Comparison of ENCODE assay signal across 22 cellular contexts in the genomic region with DNA sequence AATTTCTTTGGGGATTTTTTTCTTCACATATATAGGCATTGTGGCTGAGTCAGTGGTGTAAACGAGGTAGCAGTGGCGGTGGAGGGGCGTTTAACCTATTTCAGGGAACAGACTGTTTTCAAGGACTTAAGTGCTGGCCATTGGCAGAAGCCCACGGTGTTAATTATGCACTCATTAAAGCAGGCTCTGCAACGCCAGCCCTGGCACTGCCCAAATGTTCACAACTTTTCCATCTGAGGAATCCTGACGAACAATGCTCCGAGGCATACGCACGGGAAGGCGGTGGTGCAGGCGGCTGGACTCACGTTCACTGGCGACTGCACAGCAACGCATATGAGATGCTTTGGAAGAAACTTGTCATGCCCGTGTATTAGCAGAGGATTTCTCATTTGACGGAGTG.
DNase-seq lines count a peak whose midpoint lies in the region; ATAC-seq and TF ChIP-seq lines count a peak whose summit lies in the region.
"Had no signal": no experiment of that assay in that cellular context is flagged by ENCODE, and none has a peak within 500 bp of the region (broad histone marks: within the 10 kb centered on the region; RNA-seq: fewer than 3 reads in every experiment).

No MANE protein-coding gene starts in this region.

- no peak for TF ChIP-seq CTCF in neural crest cell (conservative IDR thresholded peaks at IDR 0.05)

- H3K9me3 Mint-ChIP-seq in neural crest cell = no peaks in the 10 kb centered on the region
- H3K9me3 Mint-ChIP-seq: activated CD4-positive, alpha-beta T cell treated with anti-CD3 and anti-CD28 coated beads, Interleukin-2, amount 10 ng/mL, durations not matched to agents 24 days and 14 days; activated naive CD4-positive, alpha-beta T cell treated with anti-CD3 and anti-CD28 coated beads, Interleukin-2, amount 50 U/mL, for 72 hours; nephron progenitor cell had no signal

- H3K27me3 Mint-ChIP-seq in neural crest cell (ENCODE audit: low read depth) = peaks cover 71% of the 10 kb centered on the region

- DNase-seq in DMS 273 treated with DMSO at 0.1 percent for 48 hours (lab: John Stamatoyannopoulos, UW) (peak; percentile 28), NCI-H69 (lab: John Stamatoyannopoulos, UW) (peak; percentile 62), cerebellum (ENCODE audit: low spot score) (peak; percentile 34), neural crest cell (ENCODE audit: low read depth, low spot score) (no peak), HCEC 1CT (no peak), HEK293T (ENCODE audit: extremely low spot score) (no peak), NCI-H1930 (lab: John Stamatoyannopoulos, UW) (no peak)
- DNase-seq: ACHN; activated CD4-positive, alpha-beta T cell treated with anti-CD3 and anti-CD28 coated beads, Interleukin-2, amount 10 ng/mL, durations not matched to agents 24 days and 14 days; activated CD8-positive, alpha-beta memory T cell treated with anti-CD3 and anti-CD28 coated beads, Interleukin-2, amount 10 ng/mL, durations not matched to agents 7 days and 5 days; body of pancreas; colonic mucosa; GDM1; heart right ventricle; KBM-7; left ventricle myocardium superior; NCI-H1694; NCI-H446; nephron progenitor cell; psoas muscle had no signal

- H3K4me3 Mint-ChIP-seq in neural crest cell = no peak overlapping the region
- H3K4me3 Mint-ChIP-seq: activated CD4-positive, alpha-beta T cell treated with anti-CD3 and anti-CD28 coated beads, Interleukin-2, amount 10 ng/mL, durations not matched to agents 24 days and 14 days; activated CD8-positive, alpha-beta memory T cell treated with anti-CD3 and anti-CD28 coated beads, Interleukin-2, amount 10 ng/mL, durations not matched to agents 7 days and 5 days; nephron progenitor cell had no signal

- POLR2A ChIA-PET in HEK293T (lab: Yijun Ruan, JAX) = no interaction called here

- ATAC-seq in HG03457 (IDR thresholded peaks at IDR 0.05; ENCODE audit: unreplicated experiment) = no peak
- ATAC-seq: activated CD8-positive, alpha-beta memory T cell treated with anti-CD3 and anti-CD28 coated beads, Interleukin-2, amount 10 ng/mL, durations not matched to agents 7 days and 5 days; activated naive CD4-positive, alpha-beta T cell treated with anti-CD3 and anti-CD28 coated beads, Interleukin-2, amount 50 U/mL, for 72 hours; body of pancreas; heart right ventricle; left ventricle myocardium superior; psoas muscle had no signal

- CTCF ChIA-PET in HEK293T (lab: Yijun Ruan, JAX) = no interaction called here

- no peaks in the 10 kb centered on the region for H3K36me3 Mint-ChIP-seq in neural crest cell (ENCODE audit: low read depth)
- H3K36me3 Mint-ChIP-seq: activated CD8-positive, alpha-beta memory T cell treated with anti-CD3 and anti-CD28 coated beads, Interleukin-2, amount 10 ng/mL, durations not matched to agents 7 days and 5 days; activated naive CD4-positive, alpha-beta T cell treated with anti-CD3 and anti-CD28 coated beads, Interleukin-2, amount 50 U/mL, for 72 hours had no signal

- peak overlapping the region; percentile 40 for H3K27ac Mint-ChIP-seq in neural crest cell (ENCODE audit: unreplicated experiment)
- H3K27ac Mint-ChIP-seq: activated CD4-positive, alpha-beta T cell treated with anti-CD3 and anti-CD28 coated beads, Interleukin-2, amount 10 ng/mL, durations not matched to agents 24 days and 14 days; activated CD8-positive, alpha-beta memory T cell treated with anti-CD3 and anti-CD28 coated beads, Interleukin-2, amount 10 ng/mL, durations not matched to agents 7 days and 5 days; activated naive CD4-positive, alpha-beta T cell treated with anti-CD3 and anti-CD28 coated beads, Interleukin-2, amount 50 U/mL, for 72 hours; nephron progenitor cell had no signal

- H3K4me1 Mint-ChIP-seq in neural crest cell = peaks cover 18% of the 10 kb centered on the region

TF ChIP-seq in HEK293T, 16 proteins besides CTCF, POLR2A, EP300 and RAD21:
- TF ChIP-seq FOXM1 (IDR thresholded peaks at IDR 0.05; ENCODE audit: borderline replicate concordance) = no peak
- no peak for TF ChIP-seq L3MBTL2 (conservative IDR thresholded peaks at IDR 0.05)
- TF ChIP-seq FOXK2 (IDR thresholded peaks at IDR 0.05) = no peak
- no peak for TF ChIP-seq ZNF384 (IDR thresholded peaks at IDR 0.05)
- no peak for TF ChIP-seq ELF4 (IDR thresholded peaks at IDR 0.05)
- TF ChIP-seq, protein P1, sequence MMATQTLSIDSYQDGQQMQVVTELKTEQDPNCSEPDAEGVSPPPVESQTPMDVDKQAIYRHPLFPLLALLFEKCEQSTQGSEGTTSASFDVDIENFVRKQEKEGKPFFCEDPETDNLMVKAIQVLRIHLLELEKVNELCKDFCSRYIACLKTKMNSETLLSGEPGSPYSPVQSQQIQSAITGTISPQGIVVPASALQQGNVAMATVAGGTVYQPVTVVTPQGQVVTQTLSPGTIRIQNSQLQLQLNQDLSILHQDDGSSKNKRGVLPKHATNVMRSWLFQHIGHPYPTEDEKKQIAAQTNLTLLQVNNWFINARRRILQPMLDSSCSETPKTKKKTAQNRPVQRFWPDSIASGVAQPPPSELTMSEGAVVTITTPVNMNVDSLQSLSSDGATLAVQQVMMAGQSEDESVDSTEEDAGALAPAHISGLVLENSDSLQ (IDR thresholded peaks at IDR 0.05) = no peak
- TF ChIP-seq BHLHE40 (IDR thresholded peaks at IDR 0.05; ENCODE audit: borderline replicate concordance) = no peak
- no peak for TF ChIP-seq FOXA1 (IDR thresholded peaks at IDR 0.05)
- no peak for TF ChIP-seq HDGF (IDR thresholded peaks at IDR 0.05; ENCODE audit: borderline replicate concordance)
- TF ChIP-seq SP1 (IDR thresholded peaks at IDR 0.05) = no peak
- TF ChIP-seq SUZ12 (IDR thresholded peaks at IDR 0.05) = no peak
- no peak for TF ChIP-seq ARNT (IDR thresholded peaks at IDR 0.05)

Comparison
In these comparisons a context has a peak if more than half of its experiments do, and no peak if none do; other contexts are left out.
1. DNase-seq: peak in DMS 273 treated with DMSO at 0.1 percent for 48 hours (single experiment), NCI-H69 (single experiment) and cerebellum (single experiment); none in neural crest cell (single experiment), HCEC 1CT (single experiment), HEK293T (single experiment) and NCI-H1930 (0 of 2).